In genomic region chr10:132409667-132410028, GRCh38 we compare ENCODE assay signal across 13 cellular contexts. TPM values are rescaled to one million over a fixed set of nuclear protein-coding genes. Genes with fewer than 3 reads are reported as not detected.
DNase-seq lines count a peak whose midpoint lies in the region; ATAC-seq and TF ChIP-seq lines count a peak whose summit lies in the region.
"Had no signal": no experiment of that assay in that cellular context is flagged by ENCODE, and none has a peak within 500 bp of the region (broad histone marks: within the 10 kb centered on the region; RNA-seq: fewer than 3 reads in every experiment).

No MANE protein-coding gene starts in this region.

- H2BK5ac ChIP-seq in H9 (ENCODE audit: insufficient read length, low read length) (no peak overlapping the region), mesenchymal stem cell (ENCODE audit: low read depth, low read length, poor library complexity, severe bottlenecking) (no peak overlapping the region)

- peak overlapping the region in 1 of 2 experiments; percentile 63; a peak in 3 of 5 replicates for H3K4me3 Mint-ChIP-seq in H9
- H3K4me3 Mint-ChIP-seq in central memory CD8-positive, alpha-beta T cell: no peak overlapping the region
- H3K4me3 Mint-ChIP-seq in stimulated activated memory B cell treated with anti-CD40 and anti-IgM and Interleukin-4, amounts not matched to agents 10 μg/mL and 1 μg/mL and 100 μg/mL, for 72 hours: no peak overlapping the region

- no peak overlapping the region for H2BK20ac ChIP-seq in H9 (ENCODE audit: low read depth, low read length, poor library complexity, severe bottlenecking)

- no peaks in the 10 kb centered on the region; the same call in 1 of the 2 replicates for H3K79me2 ChIP-seq in H9 (ENCODE audit: insufficient read depth, low read length)

- H3K4me1 ChIP-seq in H9 (ENCODE audit: insufficient read depth, low read length): peaks cover 8% of the 10 kb centered on the region; the same call in 1 of the 2 replicates
- peaks cover 63% of the 10 kb centered on the region for H3K4me1 ChIP-seq in mesenchymal stem cell (ENCODE audit: control insufficient read depth, insufficient read depth, low read depth, low read length)

- no CpG with 5 or more reads among the region's 4 CpGs for WGBS in H9 (ENCODE audit: extremely low coverage, insufficient read length, low lambda C conversion rate)
- 97% methylated on average over 3 of the region's 4 CpGs for WGBS in mesenchymal stem cell

- H3K27ac Mint-ChIP-seq in H9: peak overlapping the region; percentile 72 to 89 (median 86); a peak in 6 of 7 replicates
- peak overlapping the region; percentile 59 for H3K27ac Mint-ChIP-seq in central memory CD8-positive, alpha-beta T cell (ENCODE audit: low read depth)
- H3K27ac Mint-ChIP-seq in stimulated activated memory B cell treated with anti-CD40 and anti-IgM and Interleukin-4, amounts not matched to agents 10 μg/mL and 1 μg/mL and 100 μg/mL, for 72 hours: peak overlapping the region; percentile 64

- H3K23me2 ChIP-seq in H9 (ENCODE audit: insufficient read length, low read depth, low read length, poor library complexity, severe bottlenecking): no peaks in the 10 kb centered on the region

- H4K91ac ChIP-seq in H9 (ENCODE audit: insufficient read length, low read depth, low read length) (no peak overlapping the region), mesenchymal stem cell (ENCODE audit: low read length) (no peak overlapping the region)

- H2AK5ac ChIP-seq in H9 (ENCODE audit: insufficient read length, low read length): no peak overlapping the region
- H2AK5ac ChIP-seq in mesenchymal stem cell (ENCODE audit: low read length, severe bottlenecking): peak overlapping the region; percentile 21

- H3K4me1 Mint-ChIP-seq in H9: peaks cover 40 to 55% of the 10 kb centered on the region in 2 experiments
- peaks cover 17% of the 10 kb centered on the region for H3K4me1 Mint-ChIP-seq in central memory CD8-positive, alpha-beta T cell
- H3K4me1 Mint-ChIP-seq in stimulated activated memory B cell treated with anti-CD40 and anti-IgM and Interleukin-4, amounts not matched to agents 10 μg/mL and 1 μg/mL and 100 μg/mL, for 72 hours: peaks cover 50% of the 10 kb centered on the region

- no peak overlapping the region for H3K23ac ChIP-seq in H9 (ENCODE audit: insufficient read length, low read depth, low read length)
- H3K23ac ChIP-seq in mesenchymal stem cell (ENCODE audit: low read length in 2 of 2): no peak overlapping the region

- H3K14ac ChIP-seq in H9 (ENCODE audit: insufficient read depth, low read length): peak overlapping the region; percentile 76
- H3K14ac ChIP-seq in mesenchymal stem cell (ENCODE audit: low read length in 2 of 2): peak overlapping the region in 1 of 2 experiments; percentile 61

- no peak overlapping the region for H3T11ph ChIP-seq in H9 (ENCODE audit: low read length)

- H3K79me1 ChIP-seq in H9 (ENCODE audit: insufficient read depth, low read depth, low read length, poor library complexity, severe bottlenecking) (no peaks in the 10 kb centered on the region), mesenchymal stem cell (replicated peaks; ENCODE audit: low read length, poor library complexity, severe bottlenecking) (peaks cover 44% of the 10 kb centered on the region)

- no peak overlapping the region for H3K56ac ChIP-seq in H9 (ENCODE audit: insufficient read length, low read depth, low read length)

- H3K9me3 ChIP-seq in H9 (ENCODE audit: control insufficient read depth, low read depth, low read length) (no peaks in the 10 kb centered on the region), mesenchymal stem cell (ENCODE audit: control insufficient read depth, low read length) (no peaks in the 10 kb centered on the region)
- H3K9me3 ChIP-seq: left ventricle myocardium inferior, neutrophil had no signal

- H3K36me3 Mint-ChIP-seq in H9 (ENCODE audit: insufficient read depth in 1 of 3, low read depth in 3 of 3): peaks cover 3 to 15% (median 8%) of the 10 kb centered on the region in 3 experiments
- H3K36me3 Mint-ChIP-seq in central memory CD8-positive, alpha-beta T cell (ENCODE audit: insufficient read depth): peaks cover 16% of the 10 kb centered on the region
- H3K36me3 Mint-ChIP-seq in stimulated activated memory B cell treated with anti-CD40 and anti-IgM and Interleukin-4, amounts not matched to agents 10 μg/mL and 1 μg/mL and 100 μg/mL, for 72 hours: peaks cover 24% of the 10 kb centered on the region

- no peak overlapping the region for H4K5ac ChIP-seq in H9 (ENCODE audit: insufficient read length, low read depth, low read length)

- H3K27me3 Mint-ChIP-seq in H9 (ENCODE audit: low read depth): no peaks in the 10 kb centered on the region
- H3K27me3 Mint-ChIP-seq in central memory CD8-positive, alpha-beta T cell: no peaks in the 10 kb centered on the region
- no peaks in the 10 kb centered on the region for H3K27me3 Mint-ChIP-seq in stimulated activated memory B cell treated with anti-CD40 and anti-IgM and Interleukin-4, amounts not matched to agents 10 μg/mL and 1 μg/mL and 100 μg/mL, for 72 hours
- H3K27me3 Mint-ChIP-seq: stimulated activated naive B cell treated with anti-CD40 and anti-IgM and Interleukin-4, amounts not matched to agents 10 μg/mL and 1 μg/mL and 100 μg/mL, for 72 hours had no signal

- no peaks in the 10 kb centered on the region for H4K20me1 ChIP-seq in H9 (ENCODE audit: control insufficient read depth, insufficient read depth, insufficient read length)

- H2AFZ ChIP-seq in H9 (ENCODE audit: low read length): no peak overlapping the region
- no peak overlapping the region for H2AFZ ChIP-seq in mesenchymal stem cell (ENCODE audit: low read depth, low read length)

- H3K9ac ChIP-seq in H9 (ENCODE audit: extremely low read depth, insufficient read length, low read length) (no peak overlapping the region), mesenchymal stem cell (ENCODE audit: low read length) (no peak overlapping the region)

- H3K4ac ChIP-seq in H9 (ENCODE audit: low read depth, low read length) (no peak overlapping the region), mesenchymal stem cell (ENCODE audit: low read depth in 1 of 2, low read length in 2 of 2) (no peak overlapping the region)

- H3K36me3 ChIP-seq in mesenchymal stem cell (ENCODE audit: control insufficient read depth in 1 of 2, insufficient read depth in 2 of 2, low read depth in 1 of 2, low read length in 2 of 2): peaks cover 12 to 63% of the 10 kb centered on the region in 2 experiments

- no peaks in the 10 kb centered on the region for H3K27me3 ChIP-seq in H9 (ENCODE audit: insufficient read depth, low read length)
- H3K27me3 ChIP-seq in mesenchymal stem cell (ENCODE audit: control insufficient read depth in 1 of 2, insufficient read depth in 1 of 2, low read length in 2 of 2): no peaks in the 10 kb centered on the region
- H3K27me3 ChIP-seq: neutrophil had no signal

- no peak overlapping the region for H2BK120ac ChIP-seq in H9 (ENCODE audit: low read depth, low read length, poor library complexity, severe bottlenecking)
- no peak overlapping the region for H2BK120ac ChIP-seq in mesenchymal stem cell (ENCODE audit: low read depth, low read length)

- H2BK12ac ChIP-seq in H9 (ENCODE audit: insufficient read length, low read depth, low read length) (no peak overlapping the region), mesenchymal stem cell (ENCODE audit: low read length in 2 of 2) (peak overlapping the region in 1 of 2 experiments; percentile 98)

- TF ChIP-seq CTCF in H9 (conservative IDR thresholded peaks at IDR 0.05): no peak

- no peak overlapping the region for H3K4me2 ChIP-seq in H9 (ENCODE audit: insufficient read depth, insufficient read length, low read length)
- H3K4me2 ChIP-seq in mesenchymal stem cell (ENCODE audit: low read length, poor library complexity, severe bottlenecking): no peak overlapping the region

- H3K9me3 Mint-ChIP-seq in H9: no peaks in the 10 kb centered on the region
- H3K9me3 Mint-ChIP-seq in central memory CD8-positive, alpha-beta T cell: no peaks in the 10 kb centered on the region
- H3K9me3 Mint-ChIP-seq in stimulated activated memory B cell treated with anti-CD40 and anti-IgM and Interleukin-4, amounts not matched to agents 10 μg/mL and 1 μg/mL and 100 μg/mL, for 72 hours: no peaks in the 10 kb centered on the region
- H3K9me3 Mint-ChIP-seq: stimulated activated naive B cell treated with anti-CD40 and anti-IgM and Interleukin-4, amounts not matched to agents 10 μg/mL and 1 μg/mL and 100 μg/mL, for 72 hours had no signal

- no peak overlapping the region for H2BK15ac ChIP-seq in H9 (ENCODE audit: low read depth, low read length)
- H2BK15ac ChIP-seq in mesenchymal stem cell (ENCODE audit: low read depth, poor library complexity, severe bottlenecking): peak overlapping the region; percentile 58

- no peak overlapping the region for H3K4me3 ChIP-seq in mesenchymal stem cell (ENCODE audit: insufficient read depth in 1 of 2, low read depth in 1 of 2, low read length in 2 of 2)
- H3K4me3 ChIP-seq: left ventricle myocardium inferior had no signal

- H4K8ac ChIP-seq in H9 (replicated peaks; ENCODE audit: insufficient read length, low read depth, low read length) (no peak overlapping the region), mesenchymal stem cell (ENCODE audit: low read length) (no peak overlapping the region)

- H3K27ac ChIP-seq in H9 (ENCODE audit: insufficient read length, low read depth, low read length) (no peak overlapping the region), mesenchymal stem cell (ENCODE audit: low read length, poor library complexity, severe bottlenecking) (no peak overlapping the region)
- H3K27ac ChIP-seq: neutrophil had no signal

- ATAC-seq in central memory CD8-positive, alpha-beta T cell (replicated peaks; ENCODE audit: extremely low read depth, poor library complexity, severe bottlenecking): no peak
- no peak for ATAC-seq in stimulated activated memory B cell treated with anti-CD40 and anti-IgM and Interleukin-4, amounts not matched to agents 10 μg/mL and 1 μg/mL and 100 μg/mL, for 72 hours
- ATAC-seq: stimulated activated naive B cell treated with anti-CD40 and anti-IgM and Interleukin-4, amounts not matched to agents 10 μg/mL and 1 μg/mL and 100 μg/mL, for 72 hours had no signal

- DNase-seq in H9 (no peak), mesenchymal stem cell (no peak), NCI-H69 (lab: John Stamatoyannopoulos, UW) (no peak), NCI-H1092 treated with DMSO at 0.1 percent for 48 hours (lab: John Stamatoyannopoulos, UW) (no peak), NCI-H1092 (lab: John Stamatoyannopoulos, UW) (no peak)
- DNase-seq in central memory CD8-positive, alpha-beta T cell (ENCODE audit: low spot score in 2 of 2): no peak
- no peak for DNase-seq in stimulated activated CD4-positive, alpha-beta T cell treated with anti-CD3 and anti-CD28 coated beads, Interleukin-4, amount 100 ng/mL, for 4 hours
- DNase-seq: activated gamma-delta T cell treated with Interleukin-2 at 50 U/mL for 16 hours; GDM1; left ventricle myocardium inferior; stimulated activated naive B cell treated with anti-CD40 and anti-IgM and Interleukin-4, amounts not matched to agents 10 μg/mL and 1 μg/mL and 100 μg/mL, for 72 hours had no signal

- H3K18ac ChIP-seq in H9 (ENCODE audit: insufficient read length, low read depth, low read length) (no peak overlapping the region), mesenchymal stem cell (ENCODE audit: low read depth in 1 of 2, low read length in 2 of 2) (peak overlapping the region in 1 of 2 experiments; percentile 97)

RNA-seq across cellular contexts. Expression of gene PWWP2B, which starts 12.6 kb away (rescaled TPM):
- 9.5 and 10.0 TPM in 2 replicates for total RNA-seq in H9 (2021)
- polyA plus RNA-seq in mesenchymal stem cell (2013, experiment 1 of 2): 9.8 TPM
- polyA plus RNA-seq in mesenchymal stem cell (2013, experiment 2 of 2): 9.5 TPM
